ENCODE assay signal across 17 cellular contexts in genomic region chr16:79728048-79728922, GRCh38.
"Had no signal": no experiment of that assay in that cellular context is flagged by ENCODE, and none has a peak within 500 bp of the region (broad histone marks: within the 10 kb centered on the region; RNA-seq: fewer than 3 reads in every experiment).

No MANE protein-coding gene starts in this region.

- H3K4me3 ChIP-seq: heart left ventricle, mucosa of descending colon, pancreas, smooth muscle cell, tibial artery, upper lobe of left lung, vagina had no signal

- H3K4me2 ChIP-seq: smooth muscle cell had no signal

- H3K27ac ChIP-seq: heart left ventricle, pancreas, tibial artery, upper lobe of left lung, vagina had no signal

- H3K27me3 ChIP-seq: heart left ventricle, pancreas, tibial artery, upper lobe of left lung, vagina had no signal

- DNase-seq: effector CD4-positive, alpha-beta T cell; endodermal cell; erythroblast; heart left ventricle; hippocampal formation; kidney glomerular epithelial cell; mucosa of descending colon; naive thymus-derived CD8-positive, alpha-beta T cell; occipital lobe; pancreas; right cardiac atrium; stimulated activated CD4-positive, alpha-beta T cell treated with anti-CD3 and anti-CD28 coated beads, Interleukin-4, amount 100 ng/mL, for 24 hours; tibial artery; upper lobe of left lung had no signal

- H3K9me3 ChIP-seq: heart left ventricle, mucosa of descending colon, pancreas, tibial artery, upper lobe of left lung, vagina had no signal

- H3K36me3 ChIP-seq: heart left ventricle, pancreas, tibial artery, upper lobe of left lung, vagina had no signal

- H3K4me1 ChIP-seq: upper lobe of left lung, vagina had no signal

- ATAC-seq: heart left ventricle; mucosa of descending colon; naive thymus-derived CD8-positive, alpha-beta T cell; pancreas; right cardiac atrium; stimulated activated memory B cell treated with anti-CD40 and anti-IgM and Interleukin-4, amounts not matched to agents 10 μg/mL and 1 μg/mL and 100 μg/mL, for 72 hours had no signal
